ENCODE assay signal across 1 cellular context in the genomic region with DNA sequence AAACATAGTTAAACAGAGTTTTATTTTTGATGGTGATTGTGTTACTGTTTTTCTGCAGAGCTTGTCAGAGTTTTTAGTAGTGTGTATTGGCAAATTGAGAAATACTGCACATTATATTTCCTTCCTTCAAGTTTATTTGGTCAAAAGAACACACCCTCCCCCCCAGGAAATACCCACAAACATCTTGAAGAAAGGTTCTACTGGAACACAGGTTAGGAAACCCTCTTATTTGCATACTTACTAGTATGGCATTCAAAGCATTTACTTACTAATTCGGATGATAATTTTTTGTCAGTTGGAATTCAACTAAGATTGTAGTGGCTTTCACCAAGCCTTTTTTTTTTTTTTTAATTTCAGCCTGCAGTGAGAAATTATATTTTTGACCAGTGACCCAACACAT.
A peak's percentile ranks its signal among the peaks of the same experiment; 100 is the strongest.
TF ChIP-seq lines count a peak whose summit lies in the region.

No MANE protein-coding gene starts in this region.

TF ChIP-seq in GM12878, 131 proteins besides CTCF, POLR2A, EP300 and RAD21:
- TF ChIP-seq ATF7 (IDR thresholded peaks at IDR 0.05; ENCODE audit: low read depth) (peak; percentile 10; the same call in 1 of the 2 replicates), ZNF24 (IDR thresholded peaks at IDR 0.05) (peak; percentile 15; the same call in 1 of the 2 replicates), CREB1 (IDR thresholded peaks at IDR 0.05; ENCODE audit: low read depth) (no peak), IKZF2 (IDR thresholded peaks at IDR 0.05) (peak in 1 of 2 experiments; percentile 16; a peak in 1 of 4 replicates), RUNX3 (IDR thresholded peaks at IDR 0.05; ENCODE audit: low read length) (peak; percentile 75), POU2F2 (IDR thresholded peaks at IDR 0.05; ENCODE audit: borderline replicate concordance, low read depth, low read length) (peak; percentile 76; the same call in 1 of the 3 replicates)
- TF ChIP-seq, protein P1, sequence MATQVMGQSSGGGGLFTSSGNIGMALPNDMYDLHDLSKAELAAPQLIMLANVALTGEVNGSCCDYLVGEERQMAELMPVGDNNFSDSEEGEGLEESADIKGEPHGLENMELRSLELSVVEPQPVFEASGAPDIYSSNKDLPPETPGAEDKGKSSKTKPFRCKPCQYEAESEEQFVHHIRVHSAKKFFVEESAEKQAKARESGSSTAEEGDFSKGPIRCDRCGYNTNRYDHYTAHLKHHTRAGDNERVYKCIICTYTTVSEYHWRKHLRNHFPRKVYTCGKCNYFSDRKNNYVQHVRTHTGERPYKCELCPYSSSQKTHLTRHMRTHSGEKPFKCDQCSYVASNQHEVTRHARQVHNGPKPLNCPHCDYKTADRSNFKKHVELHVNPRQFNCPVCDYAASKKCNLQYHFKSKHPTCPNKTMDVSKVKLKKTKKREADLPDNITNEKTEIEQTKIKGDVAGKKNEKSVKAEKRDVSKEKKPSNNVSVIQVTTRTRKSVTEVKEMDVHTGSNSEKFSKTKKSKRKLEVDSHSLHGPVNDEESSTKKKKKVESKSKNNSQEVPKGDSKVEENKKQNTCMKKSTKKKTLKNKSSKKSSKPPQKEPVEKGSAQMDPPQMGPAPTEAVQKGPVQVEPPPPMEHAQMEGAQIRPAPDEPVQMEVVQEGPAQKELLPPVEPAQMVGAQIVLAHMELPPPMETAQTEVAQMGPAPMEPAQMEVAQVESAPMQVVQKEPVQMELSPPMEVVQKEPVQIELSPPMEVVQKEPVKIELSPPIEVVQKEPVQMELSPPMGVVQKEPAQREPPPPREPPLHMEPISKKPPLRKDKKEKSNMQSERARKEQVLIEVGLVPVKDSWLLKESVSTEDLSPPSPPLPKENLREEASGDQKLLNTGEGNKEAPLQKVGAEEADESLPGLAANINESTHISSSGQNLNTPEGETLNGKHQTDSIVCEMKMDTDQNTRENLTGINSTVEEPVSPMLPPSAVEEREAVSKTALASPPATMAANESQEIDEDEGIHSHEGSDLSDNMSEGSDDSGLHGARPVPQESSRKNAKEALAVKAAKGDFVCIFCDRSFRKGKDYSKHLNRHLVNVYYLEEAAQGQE (IDR thresholded peaks at IDR 0.05; ENCODE audit: low read depth, low read length), result no peak
